In the genomic region with DNA sequence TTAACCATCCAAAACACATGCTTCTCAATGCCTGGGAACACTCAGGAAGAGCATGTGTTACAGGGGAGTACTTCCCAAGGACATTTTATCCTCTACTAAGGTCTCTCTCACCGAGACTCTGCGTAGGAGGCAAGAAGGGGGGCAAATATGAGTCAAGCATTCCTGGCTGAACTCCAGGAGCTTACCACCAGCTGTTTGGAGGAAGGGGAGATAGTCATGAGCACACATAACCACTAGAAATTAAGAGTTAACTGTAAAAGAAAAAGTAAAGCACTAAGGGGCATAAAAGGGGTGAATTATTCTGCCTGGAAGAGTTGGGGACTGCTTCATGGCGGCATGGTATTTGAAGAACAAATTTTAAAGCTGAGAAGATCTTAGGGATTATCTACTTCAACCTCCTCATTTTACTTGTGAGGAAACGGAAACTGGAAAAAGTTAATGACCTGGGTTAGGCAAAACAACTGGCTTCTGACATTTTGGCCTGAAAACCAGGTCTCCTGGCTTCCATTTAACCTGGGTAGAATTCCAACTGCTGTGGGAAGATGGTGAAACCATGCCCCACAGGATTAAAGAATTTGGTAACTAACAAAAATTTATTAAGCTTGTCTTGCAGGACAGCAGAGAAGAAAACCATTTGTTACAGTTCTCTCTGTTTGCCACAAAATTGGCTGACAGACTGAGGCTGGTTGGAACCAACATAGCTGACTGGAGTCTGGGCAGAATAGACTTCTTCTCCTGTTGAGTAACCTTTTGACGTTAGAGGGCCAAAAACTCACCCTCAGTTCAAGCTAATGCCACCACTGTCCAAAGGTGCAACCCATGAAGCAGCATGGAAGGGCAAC, we compare ENCODE assay signal across 9 cellular contexts.
DNase-seq lines count a peak whose midpoint lies in the region; TF ChIP-seq lines count a peak whose summit lies in the region.
"Had no signal": no experiment of that assay in that cellular context is flagged by ENCODE, and none has a peak within 500 bp of the region (broad histone marks: within the 10 kb centered on the region; RNA-seq: fewer than 3 reads in every experiment).

No MANE protein-coding gene starts in this region.

- no peak for TF ChIP-seq CTCF in CD14-positive monocyte (IDR thresholded peaks at IDR 0.05)

- DNase-seq in Caki2 (ENCODE audit: low read depth): peak; percentile 14
- peak; percentile 55 for DNase-seq in NCI-H446 treated with DMSO at 0.1 percent for 48 hours (lab: John Stamatoyannopoulos, UW)
- DNase-seq in erythroblast (lab: John Stamatoyannopoulos, UW): peak; percentile 59 to 74
- peak; percentile 96 for DNase-seq in myocyte (ENCODE audit: low read depth)
- DNase-seq in NCI-H2107 treated with DMSO at 0.1 percent for 48 hours (lab: John Stamatoyannopoulos, UW; ENCODE audit: unreplicated experiment): no peak
- DNase-seq in activated CD4-positive, alpha-beta T cell treated with anti-CD3 and anti-CD28 coated beads, Interleukin-2, amount 50 U/mL, for 1 hour: no peak
- DNase-seq in CD14-positive monocyte (ENCODE audit: low spot score): no peak
- no peak for DNase-seq in RPMI8226
- DNase-seq: stimulated activated CD8-positive, alpha-beta memory T cell treated with anti-CD3 and anti-CD28 coated beads, Interleukin-4, amount 100 ng/mL, for 48 hours had no signal

- peak overlapping the region in 2 of 7 donors; percentile 36 to 61 for H3K27ac Mint-ChIP-seq in CD14-positive monocyte

- peaks cover 0 to 3% (median 0%) of the 10 kb centered on the region in 3 donors for H3K27me3 Mint-ChIP-seq in CD14-positive monocyte (ENCODE audit: low read depth in 3 of 3)

- intact Hi-C loops in CD14-positive monocyte (cut with micrococcal nuclease): no loop called here

- H3K36me3 Mint-ChIP-seq in CD14-positive monocyte: peaks cover 19 to 30% of the 10 kb centered on the region in 2 donors

- H3K4me1 Mint-ChIP-seq in CD14-positive monocyte: peaks cover 3% of the 10 kb centered on the region

- no peak overlapping the region for H3K4me3 Mint-ChIP-seq in CD14-positive monocyte

- in situ Hi-C loops in Caki2 (cut with HindIII; ENCODE audit: low pct_unique_long_range_greater_than_20kb, low sequenced_read_pairs): no loop called here

- TF ChIP-seq POLR2A in erythroblast (IDR thresholded peaks at IDR 0.05; ENCODE audit: low read length): no peak

- peaks cover 0 to 3% (median 0%) of the 10 kb centered on the region in 7 donors for H3K9me3 Mint-ChIP-seq in CD14-positive monocyte

Comparison
In these comparisons a context has a peak if more than half of its experiments do, and no peak if none do; other contexts are left out.
1. DNase-seq: peak in Caki2 (single experiment), NCI-H446 treated with DMSO at 0.1 percent for 48 hours (single experiment), erythroblast (2 of 2) and myocyte (single experiment); none in NCI-H2107 treated with DMSO at 0.1 percent for 48 hours (single experiment), activated CD4-positive, alpha-beta T cell treated with anti-CD3 and anti-CD28 coated beads, Interleukin-2, amount 50 U/mL, for 1 hour (single experiment), CD14-positive monocyte (single experiment) and RPMI8226 (single experiment).